In genomic region chr6:85394853-85395538, GRCh38 we compare ENCODE assay signal across 26 cellular contexts. TPM values are rescaled to one million over a fixed set of nuclear protein-coding genes. Genes with fewer than 3 reads are reported as not detected.
DNase-seq lines count a peak whose midpoint lies in the region; ATAC-seq and TF ChIP-seq lines count a peak whose summit lies in the region.
"Had no signal": no experiment of that assay in that cellular context is flagged by ENCODE, and none has a peak within 500 bp of the region (broad histone marks: within the 10 kb centered on the region; RNA-seq: fewer than 3 reads in every experiment).

No MANE protein-coding gene starts in this region.

- H3K79me2 ChIP-seq in fibroblast of lung (ENCODE audit: control insufficient read depth, insufficient read depth, low read length): no peaks in the 10 kb centered on the region

- H3K27ac ChIP-seq in fibroblast of lung (ENCODE audit: insufficient read depth, low read length): no peak overlapping the region
- H3K27ac ChIP-seq: body of pancreas, KMS-11, vagina had no signal

- no peak for TF ChIP-seq CTCF in fibroblast of lung (conservative IDR thresholded peaks at IDR 0.05 in 1 of 2, IDR thresholded peaks at IDR 0.05 in 1 of 2; ENCODE audit: low read depth in 1 of 2, low read length in 2 of 2)

- H3K4me2 ChIP-seq in fibroblast of lung (ENCODE audit: extremely low read depth, insufficient read depth, low read length): no peak overlapping the region
- H3K4me2 ChIP-seq: KMS-11 had no signal

- no peaks in the 10 kb centered on the region for H3K36me3 ChIP-seq in fibroblast of lung (ENCODE audit: control insufficient read depth, insufficient read depth, low read length)
- H3K36me3 ChIP-seq: vagina had no signal

- DNase-seq in Ammon's horn (ENCODE audit: low spot score) (peak; percentile 9), NCI-H69 (lab: John Stamatoyannopoulos, UW) (peak; percentile 38), fibroblast of lung (ENCODE audit: low read depth in 2 of 2) (peak; percentile 44 to 67), myocyte (ENCODE audit: low read depth) (peak; percentile 39), amniotic stem cell (lab: John Stamatoyannopoulos, UW) (no peak)
- DNase-seq: ACHN; activated CD4-positive, alpha-beta memory T cell treated with anti-CD3 and anti-CD28 coated beads, Interleukin-2, amount 10 ng/mL, durations not matched to agents 7 days and 5 days; activated naive CD4-positive, alpha-beta T cell treated with anti-CD3 and anti-CD28 coated beads, Interleukin-2, amount 10 ng/mL, durations not matched to agents 7 days and 5 days; activated T-cell treated with anti-CD3 and anti-CD28 coated beads, Interleukin-2, amount 50 U/mL, for 1 hour; body of pancreas; CD4-positive, CD25-positive, alpha-beta regulatory T cell; DMS 273 treated with DMSO at 0.1 percent for 48 hours; foreskin melanocyte; NCI-H2107; NCI-H82; nephron progenitor cell; OCI-M1; Right ventricle myocardium superior; stimulated activated CD4-positive, alpha-beta T cell treated with anti-CD3 and anti-CD28 coated beads, Interleukin-12 subunit alpha, Interleukin-12 subunit beta, amount 100 ng/mL, for 4 hours; stimulated activated CD8-positive, alpha-beta memory T cell treated with anti-CD3 and anti-CD28 coated beads, Interleukin-4, amount 100 ng/mL, for 48 hours had no signal

- no peaks in the 10 kb centered on the region for H3K9me3 ChIP-seq in fibroblast of lung (ENCODE audit: control insufficient read depth, insufficient read depth, low read depth, low read length)
- H3K9me3 ChIP-seq: body of pancreas, vagina had no signal

- H2AFZ ChIP-seq in fibroblast of lung (ENCODE audit: low read length): no peak overlapping the region

- H3K4me1 ChIP-seq in fibroblast of lung (ENCODE audit: control insufficient read depth, extremely low read depth, insufficient read depth, low read length): peaks cover 2% of the 10 kb centered on the region
- H3K4me1 ChIP-seq: vagina had no signal

- ATAC-seq in HG03442 (IDR thresholded peaks at IDR 0.05; ENCODE audit: unreplicated experiment): no peak
- no peak for ATAC-seq in HG02588 (IDR thresholded peaks at IDR 0.05; ENCODE audit: unreplicated experiment)
- no peak for ATAC-seq in GM19023 (IDR thresholded peaks at IDR 0.05; ENCODE audit: unreplicated experiment)
- ATAC-seq: body of pancreas, WTC11 had no signal

- no peak overlapping the region for H3K9ac ChIP-seq in fibroblast of lung (ENCODE audit: insufficient read depth, low read length)
- H3K9ac ChIP-seq: KMS-11 had no signal

- no peak overlapping the region for H3K4me3 ChIP-seq in fibroblast of lung (replicated peaks in 1 of 4; ENCODE audit: control extremely low read depth in 1 of 4, insufficient read depth in 1 of 4, low read depth in 3 of 4, low read length in 4 of 4)
- H3K4me3 ChIP-seq: body of pancreas, vagina had no signal

- H3K27me3 ChIP-seq in fibroblast of lung (ENCODE audit: control insufficient read depth, insufficient read depth, low read length): no peaks in the 10 kb centered on the region
- H3K27me3 ChIP-seq: body of pancreas, vagina had no signal

- no peaks in the 10 kb centered on the region for H4K20me1 ChIP-seq in fibroblast of lung (ENCODE audit: control insufficient read depth, extremely low read depth, insufficient read depth, low read length)

RNA-seq across cellular contexts. Expression of gene NT5E, which starts 54.9 kb away (rescaled TPM):
- total RNA-seq in fibroblast of lung: 111 and 257 TPM in 2 replicates
- 217 and 324 TPM in 2 replicates for polyA plus RNA-seq in fibroblast of lung
- polyA plus RNA-seq in fibroblast of lung (2012): 125 and 203 TPM in 2 replicates
- polyA minus RNA-seq in fibroblast of lung (ENCODE audit: low replicate concordance): 43.7 and 113 TPM in 2 replicates
- 29.4 and 42.7 TPM in 2 replicates for total RNA-seq in myocyte
- 37.9 TPM for polyA plus RNA-seq in myocyte (2012)
